ENCODE assay signal across 25 cellular contexts in genomic region chr16:3965781-3966582, GRCh38.
"Had no signal": no experiment of that assay in that cellular context is flagged by ENCODE, and none has a peak within 500 bp of the region (broad histone marks: within the 10 kb centered on the region; RNA-seq: fewer than 3 reads in every experiment).

No MANE protein-coding gene starts in this region.

- DNase-seq: activated CD4-positive, alpha-beta T cell treated with anti-CD3 and anti-CD28 coated beads for 48 hours; activated CD4-positive, alpha-beta T cell treated with anti-CD3 and anti-CD28 coated beads, Interleukin-2, amount 50 U/mL, for 4 hours; activated CD4-positive, CD25-positive, alpha-beta regulatory T cell treated with anti-CD3 and anti-CD28 coated beads, Interleukin-2, amount 50 U/mL, for 72 hours; activated CD8-positive, alpha-beta memory T cell treated with anti-CD3 and anti-CD28 coated beads, Interleukin-2, amount 50 U/mL, for 48 hours; activated CD8-positive, alpha-beta T cell treated with anti-CD3 and anti-CD28 coated beads, Interleukin-2, amount 10 ng/mL, durations not matched to agents 7 days and 5 days; activated naive CD4-positive, alpha-beta T cell treated with anti-CD3 and anti-CD28 coated beads, Interleukin-2, amount 50 U/mL, for 16 hours; activated T-cell treated with anti-CD3 and anti-CD28 coated beads, Interleukin-2, amount 50 U/mL, for 1 hour; body of pancreas; MG63; NCI-H1092 treated with DMSO at 0.1 percent for 48 hours; NCI-H1436; NCI-H1694 treated with DMSO at 0.1 percent for 48 hours; NCI-H2029 treated with DMSO at 0.1 percent for 48 hours; NCI-H510A treated with DMSO at 0.1 percent for 48 hours; NCI-H69; NK-92 treated with Interleukin-12 subunit alpha and Interleukin-12 subunit beta, amount 100 ng/mL, for 24 hours; OCI-M1; Peyer's patch; Right ventricle myocardium superior; SJCRH30; SK-N-SH; T-helper 1 cell; T-helper 9 cell had no signal

- H3K27ac ChIP-seq: body of pancreas, Peyer's patch, RWPE1, SJCRH30 had no signal

- H3K4me1 ChIP-seq: SJCRH30 had no signal

- H3K27ac Mint-ChIP-seq: activated CD8-positive, alpha-beta T cell treated with anti-CD3 and anti-CD28 coated beads, Interleukin-2, amount 10 ng/mL, durations not matched to agents 7 days and 5 days; WTC11 had no signal

- H3K9me2 ChIP-seq: SK-N-SH had no signal

- H3K9me3 ChIP-seq: body of pancreas, MG63, Peyer's patch, SJCRH30, SK-N-SH had no signal

- ATAC-seq: activated CD8-positive, alpha-beta T cell treated with anti-CD3 and anti-CD28 coated beads, Interleukin-2, amount 10 ng/mL, durations not matched to agents 7 days and 5 days; body of pancreas; WTC11 had no signal

- H3K4me3 Mint-ChIP-seq: activated CD8-positive, alpha-beta T cell treated with anti-CD3 and anti-CD28 coated beads, Interleukin-2, amount 10 ng/mL, durations not matched to agents 7 days and 5 days; WTC11 had no signal

- H3K9ac ChIP-seq: SK-N-SH had no signal

- H3K4me2 ChIP-seq: SK-N-SH had no signal

- H3K27me3 ChIP-seq: body of pancreas, MG63, Peyer's patch, SJCRH30 had no signal

- H3K4me3 ChIP-seq: body of pancreas, MG63, Peyer's patch, SJCRH30 had no signal

- H3K9me3 Mint-ChIP-seq: WTC11 had no signal
